8 cellular contexts compared by ENCODE assay signal in genomic region chr5:150487199-150488061, GRCh38. TPM values are rescaled to one million over a fixed set of nuclear protein-coding genes. Genes with fewer than 3 reads are reported as not detected.
DNase-seq lines count a peak whose midpoint lies in the region; ATAC-seq and TF ChIP-seq lines count a peak whose summit lies in the region.

No MANE protein-coding gene starts in this region.

- H3K4me2 ChIP-seq in OCI-LY3 (ENCODE audit: low read length): peak overlapping the region; percentile 83

- TF ChIP-seq CTCF in AG04450 (IDR thresholded peaks at IDR 0.05; ENCODE audit: low read depth, low read length) (peak; percentile 24), GM13977 (IDR thresholded peaks at IDR 0.05; ENCODE audit: extremely low read depth, insufficient read depth, missing control alignments) (peak; percentile 37), OCI-LY3 (IDR thresholded peaks at IDR 0.05; ENCODE audit: low read depth, low read length) (peak; percentile 40)

- peaks cover 5% of the 10 kb centered on the region for H4K20me1 ChIP-seq in OCI-LY3 (ENCODE audit: insufficient read depth, low read length)

- H3K9me3 ChIP-seq in AG04450 (ENCODE audit: control insufficient read depth, insufficient read depth, low read length) (no peaks in the 10 kb centered on the region), OCI-LY3 (ENCODE audit: insufficient read depth, low read length) (no peaks in the 10 kb centered on the region), subcutaneous abdominal adipose tissue (ENCODE audit: control insufficient read depth in 5 of 5, low read length in 5 of 5) (no peaks in the 10 kb centered on the region)

- ATAC-seq in left colon (peak; percentile 48), HG02970 (IDR thresholded peaks at IDR 0.05; ENCODE audit: low FRiP score, unreplicated experiment) (no peak)

- no peaks in the 10 kb centered on the region for H3K27me3 ChIP-seq in AG04450 (ENCODE audit: control insufficient read depth, insufficient read depth, low read length)
- H3K27me3 ChIP-seq in OCI-LY3 (ENCODE audit: low read depth, low read length): no peaks in the 10 kb centered on the region
- no peaks in the 10 kb centered on the region for H3K27me3 ChIP-seq in subcutaneous abdominal adipose tissue (ENCODE audit: control insufficient read depth in 5 of 5, insufficient read depth in 4 of 5, low read length in 5 of 5)

- peak overlapping the region; percentile 87 for H3K4me3 ChIP-seq in AG04450 (ENCODE audit: low read depth, low read length)
- H3K4me3 ChIP-seq in OCI-LY3 (ENCODE audit: low read length): peak overlapping the region; percentile 99
- H3K4me3 ChIP-seq in subcutaneous abdominal adipose tissue (ENCODE audit: low read depth in 1 of 5, low read length in 5 of 5): peak overlapping the region; percentile 68 to 83 (median 79)

- H3K9ac ChIP-seq in OCI-LY3 (ENCODE audit: low read length): peak overlapping the region; percentile 99
- peak overlapping the region; percentile 70 to 90 (median 88) for H3K9ac ChIP-seq in subcutaneous abdominal adipose tissue (ENCODE audit: low read length in 5 of 5)

- in situ Hi-C loops in GM13977 (cut with MboI; ENCODE audit: low pct_unique_long_range_greater_than_20kb, low sequenced_read_pairs, unreplicated experiment): no loop called here

- H3K36me3 ChIP-seq in OCI-LY3 (replicated peaks; ENCODE audit: low read depth, low read length): no peaks in the 10 kb centered on the region
- H3K36me3 ChIP-seq in subcutaneous abdominal adipose tissue (ENCODE audit: control insufficient read depth in 5 of 5, insufficient read depth in 5 of 5, low read length in 5 of 5): no peaks in the 10 kb centered on the region

- H3K79me2 ChIP-seq in OCI-LY3 (ENCODE audit: low read length): peaks cover 56% of the 10 kb centered on the region

- H3K4me1 ChIP-seq in OCI-LY3 (ENCODE audit: low read length) (peaks cover 44% of the 10 kb centered on the region), subcutaneous abdominal adipose tissue (ENCODE audit: control insufficient read depth in 5 of 5, insufficient read depth in 5 of 5, low read length in 5 of 5) (peaks cover 32 to 66% (median 64%) of the 10 kb centered on the region in 5 donors)

- H3K27ac ChIP-seq in AG04450 (ENCODE audit: low read depth, low read length): peak overlapping the region; percentile 77
- H3K27ac ChIP-seq in OCI-LY3 (ENCODE audit: low read length): 0 out of 2 replicates have a peak overlapping the region, but pooled peaks have one; percentile 18
- peak overlapping the region; percentile 94 for H3K27ac ChIP-seq in caudate nucleus (ENCODE audit: low read depth, low read length)
- peak overlapping the region; percentile 99 for H3K27ac ChIP-seq in subcutaneous abdominal adipose tissue (ENCODE audit: low read depth, low read length)

- CTCF ChIA-PET in AG04450 (lab: Charles Lee): interaction anchor here (0.7 to 2.0 kb wide), 4 partner anchors 24 to 313 kb away, joined by 4 to 17 read pairs (median 4); no protein-coding TSS in a partner anchor

- no peak overlapping the region for H2AFZ ChIP-seq in OCI-LY3 (ENCODE audit: low read depth, low read length)

- intact Hi-C loops in left colon (cut with DNase I, micrococcal nuclease): no loop called here

- POLR2A ChIA-PET in AG04450 (lab: Yijun Ruan, JAX): interaction anchor here (0.6 to 1.8 kb wide), 6 partner anchors 10 to 359 kb away, joined by 4 to 18 read pairs (median 4); no protein-coding TSS in a partner anchor

- DNase-seq in AG04450 (ENCODE audit: low read depth, low spot score) (no peak), GM13977 (ENCODE audit: low spot score) (peak; percentile 51), caudate nucleus (lab: John Stamatoyannopoulos, UW) (peak in 42 of 61 donors; percentile 21 to 83 (median 50)), left colon (peak in 1 of 2 donors; percentile 46), NCI-H128 (lab: John Stamatoyannopoulos, UW; ENCODE audit: unreplicated experiment) (no peak)

RNA-seq across cellular contexts. Expression of gene NDST1, which starts 20.5 kb away (rescaled TPM):
- 52.2 and 63.2 TPM in 2 replicates for polyA plus RNA-seq in AG04450 (2011; rRNA removed)
- polyA minus RNA-seq in AG04450 (2011; rRNA and poly(A)+ RNA removed): 69.4 and 93.7 TPM in 2 replicates
- total RNA-seq in left colon: 10 to 100 TPM; 63.5 to 73.9 TPM

RNA-seq across cellular contexts. Expression of gene RPS14, which starts 37.9 kb away (rescaled TPM):
- 3,620 and 4,046 TPM in 2 replicates for polyA plus RNA-seq in AG04450 (2011; rRNA removed)
- 932 and 933 TPM in 2 replicates for polyA minus RNA-seq in AG04450 (2011; rRNA and poly(A)+ RNA removed)
- total RNA-seq in left colon: 1,000 to 10,000 TPM; 1,685 to 1,991 TPM

Comparison
In these comparisons a context has a peak if more than half of its experiments do, and no peak if none do; other contexts are left out.
1. DNase-seq: peak in GM13977 (single experiment) and caudate nucleus (42 of 61); none in AG04450 (single experiment) and NCI-H128 (single experiment).
2. H3K27ac ChIP-seq: peak in every context shown above with its lines; median percentile 99 in subcutaneous abdominal adipose tissue; 94 in caudate nucleus; 77 in AG04450; 18 in OCI-LY3.
3. Peak in every context shown above with its lines, with median percentiles within 50 percentile points of each other: H3K4me3 ChIP-seq and CTCF ChIP-seq.